Comparison of ENCODE assay signal across 1 cellular context in genomic region chr15:54840999-54841398, GRCh38.
TF ChIP-seq lines count a peak whose summit lies in the region.

No MANE protein-coding gene starts in this region.

TF ChIP-seq in H1, 55 proteins besides CTCF, POLR2A, EP300 and RAD21 (continued from another document):
- TF ChIP-seq MAX (IDR thresholded peaks at IDR 0.05) = no peak
- TF ChIP-seq KDM1A (IDR thresholded peaks at IDR 0.05; ENCODE audit: borderline replicate concordance, low read length) = no peak
- TF ChIP-seq RBBP5 (IDR thresholded peaks at IDR 0.05; ENCODE audit: borderline replicate concordance, low read depth, low read length) = no peak
- no peak for TF ChIP-seq CHD1 (IDR thresholded peaks at IDR 0.05; ENCODE audit: low read depth, low read length)
- no peak for TF ChIP-seq HDAC2 (IDR thresholded peaks at IDR 0.05; ENCODE audit: borderline replicate concordance in 1 of 2, low read depth in 2 of 2, low read length in 2 of 2)
- no peak for TF ChIP-seq CBX5 (IDR thresholded peaks at IDR 0.05; ENCODE audit: low read depth, low read length)
- no peak for TF ChIP-seq TEAD4 (IDR thresholded peaks at IDR 0.05; ENCODE audit: low read depth, low read length)
- TF ChIP-seq YY1 (IDR thresholded peaks at IDR 0.05; ENCODE audit: low read depth, low read length) = no peak
- no peak for TF ChIP-seq SIX5 (IDR thresholded peaks at IDR 0.05; ENCODE audit: low read depth, low read length)
- TF ChIP-seq SIRT6 (IDR thresholded peaks at IDR 0.05; ENCODE audit: low read length) = no peak
- TF ChIP-seq ATF3 (IDR thresholded peaks at IDR 0.05; ENCODE audit: insufficient read depth, low read depth, low read length) = no peak
- no peak for TF ChIP-seq TAF1 (IDR thresholded peaks at IDR 0.05; ENCODE audit: low read depth, low read length)
- no peak for TF ChIP-seq RFX5 (IDR thresholded peaks at IDR 0.05; ENCODE audit: borderline replicate concordance, low read depth, low read length)
- TF ChIP-seq EGR1 (IDR thresholded peaks at IDR 0.05; ENCODE audit: borderline replicate concordance, low read depth, low read length) = no peak
- no peak for TF ChIP-seq JUN (IDR thresholded peaks at IDR 0.05; ENCODE audit: low read depth, low read length)
- no peak for TF ChIP-seq CHD2 (IDR thresholded peaks at IDR 0.05; ENCODE audit: low read length)
- no peak for TF ChIP-seq SAP30 (IDR thresholded peaks at IDR 0.05; ENCODE audit: insufficient read depth, insufficient replicate concordance, low read length)
TF ChIP-seq in H1: peak in this region for 0.
